ENCODE assay signal across 10 cellular contexts in the genomic region with DNA sequence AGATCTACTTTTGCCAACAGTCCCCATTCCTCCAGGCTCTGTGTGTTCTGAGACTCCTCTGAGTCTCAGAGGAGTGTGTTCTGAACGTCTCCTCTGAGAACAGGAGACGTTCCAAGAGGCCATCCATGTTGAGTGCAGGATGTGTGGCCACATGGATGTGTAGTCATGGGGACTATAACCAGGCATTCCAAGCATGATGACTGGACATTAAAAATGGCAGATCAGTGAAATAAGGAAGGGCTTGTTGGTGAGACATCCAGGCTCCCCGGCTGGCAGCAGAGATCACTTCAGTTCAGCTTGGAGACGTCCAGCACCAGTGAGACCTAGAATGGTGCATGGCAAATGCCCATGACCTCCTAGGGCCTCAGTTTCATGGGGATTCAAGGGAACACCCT. TPM values are rescaled to one million over a fixed set of nuclear protein-coding genes. Genes with fewer than 3 reads are reported as not detected.
DNase-seq lines count a peak whose midpoint lies in the region; ATAC-seq and TF ChIP-seq lines count a peak whose summit lies in the region.
"Had no signal": no experiment of that assay in that cellular context is flagged by ENCODE, and none has a peak within 500 bp of the region (broad histone marks: within the 10 kb centered on the region; RNA-seq: fewer than 3 reads in every experiment).

No MANE protein-coding gene starts in this region.

- H2AFZ ChIP-seq in DND-41 (ENCODE audit: low read depth, low read length) (no peak overlapping the region), mammary epithelial cell (ENCODE audit: low read depth, low read length) (no peak overlapping the region)

- BruUV-seq in mammary epithelial cell (replicated peaks; lab: Mats Ljungman, UMichigan), result no TSS peak

- H3K9ac ChIP-seq in DND-41 (ENCODE audit: low read depth, low read length), result peak overlapping the region; percentile 54
- no peak overlapping the region for H3K9ac ChIP-seq in mammary epithelial cell (ENCODE audit: insufficient read depth, low read length)

- H3K4me1 ChIP-seq in DND-41 (ENCODE audit: insufficient read depth, low read length) (peaks cover 50% of the 10 kb centered on the region), mammary epithelial cell (ENCODE audit: insufficient read depth, low read length) (peaks cover 21% of the 10 kb centered on the region), prostate gland (replicated peaks) (peaks cover 6% of the 10 kb centered on the region)

- TF ChIP-seq CTCF in DND-41 (IDR thresholded peaks at IDR 0.05; ENCODE audit: borderline replicate concordance, extremely low read depth, low read length, poor library complexity, severe bottlenecking) (no peak), LNCaP clone FGC (IDR thresholded peaks at IDR 0.05; ENCODE audit: control insufficient read depth, extremely low read depth, insufficient read depth) (no peak), mammary epithelial cell (conservative IDR thresholded peaks at IDR 0.05 in 1 of 2, IDR thresholded peaks at IDR 0.05 in 1 of 2; ENCODE audit: extremely low read depth in 1 of 2, insufficient read depth in 1 of 2, low read depth in 1 of 2, low read length in 2 of 2) (no peak), prostate gland (IDR thresholded peaks at IDR 0.05) (no peak)

- TF ChIP-seq POLR2A in prostate gland (IDR thresholded peaks at IDR 0.05), result no peak

- H3K27ac ChIP-seq in DND-41 (ENCODE audit: low read length), result peak overlapping the region; percentile 87
- H3K27ac ChIP-seq in mammary epithelial cell (ENCODE audit: insufficient read depth, low read depth, low read length), result peak overlapping the region; percentile 2
- peak overlapping the region; percentile 84 to 88 for H3K27ac ChIP-seq in prostate gland

- peaks cover 34% of the 10 kb centered on the region for H3K79me2 ChIP-seq in DND-41 (ENCODE audit: insufficient read depth, low read length)
- H3K79me2 ChIP-seq in mammary epithelial cell (ENCODE audit: insufficient read depth, low read length), result peaks cover 4% of the 10 kb centered on the region

- WGBS in mammary epithelial cell (ENCODE audit: low coverage, missing lambda C conversion rate), result 71% methylated on average over 3 of the region's 4 CpGs
- 78% methylated on average over 4 of the region's 4 CpGs for WGBS in prostate gland

- intact Hi-C loops in mammary epithelial cell (cut with micrococcal nuclease), result no loop called here
- intact Hi-C loops in prostate gland (cut with DNase I), result no loop called here

- H3K27me3 ChIP-seq in DND-41 (ENCODE audit: insufficient read depth, low read length, poor library complexity), result no peaks in the 10 kb centered on the region
- H3K27me3 ChIP-seq in mammary epithelial cell (ENCODE audit: insufficient read depth, low read length), result no peaks in the 10 kb centered on the region
- H3K27me3 ChIP-seq in prostate gland (replicated peaks; ENCODE audit: insufficient read depth), result no peaks in the 10 kb centered on the region
- H3K27me3 ChIP-seq: ascending aorta had no signal

- dilution Hi-C loops in mammary epithelial cell (cut with HindIII; ENCODE audit: low sequenced_read_pairs), result loop anchor here (5.0 kb wide), 1 partner anchor 92 kb away; a partner anchor contains a TSS

- H3K9me3 ChIP-seq in DND-41 (ENCODE audit: insufficient read depth, low read length, severe bottlenecking) (no peaks in the 10 kb centered on the region), mammary epithelial cell (replicated peaks; ENCODE audit: insufficient read depth, low read length) (no peaks in the 10 kb centered on the region), prostate gland (no peaks in the 10 kb centered on the region)
- H3K9me3 ChIP-seq: ascending aorta had no signal

- H3K4me3 ChIP-seq in DND-41 (ENCODE audit: low read depth in 1 of 2, low read length in 2 of 2), result peak overlapping the region in 1 of 2 experiments; percentile 55; a peak in 3 of 4 replicates
- H3K4me3 ChIP-seq in LNCaP clone FGC (ENCODE audit: low read depth, low read length), result peak overlapping the region; percentile 52
- no peak overlapping the region for H3K4me3 ChIP-seq in mammary epithelial cell (replicated peaks in 1 of 3; ENCODE audit: insufficient read depth in 1 of 3, low read depth in 2 of 3, low read length in 3 of 3)
- H3K4me3 ChIP-seq in prostate gland, result peak overlapping the region in 1 of 2 donors; percentile 46

- CTCF ChIA-PET in mammary epithelial cell (lab: Charles Lee; ENCODE audit: low non-redundant PET), result no interaction called here

- ATAC-seq in DND-41 (ENCODE audit: insufficient read depth, low read depth) (no peak), GM21526 (IDR thresholded peaks at IDR 0.05; ENCODE audit: low FRiP score, unreplicated experiment) (no peak)

- DNase-seq in DND-41, result no peak
- DNase-seq in LNCaP clone FGC (ENCODE audit: low read depth), result no peak
- no peak for DNase-seq in mammary epithelial cell
- DNase-seq in prostate gland (ENCODE audit: low spot score), result no peak
- no peak for DNase-seq in hypothalamus (lab: John Stamatoyannopoulos, UW)
- DNase-seq in SKM-1 (lab: John Stamatoyannopoulos, UW; ENCODE audit: unreplicated experiment), result no peak
- DNase-seq: head of caudate nucleus, SW 1271 had no signal

- no peaks in the 10 kb centered on the region for H4K20me1 ChIP-seq in DND-41 (ENCODE audit: insufficient read depth, low read length)
- no peaks in the 10 kb centered on the region for H4K20me1 ChIP-seq in mammary epithelial cell (ENCODE audit: insufficient read depth, low read length)

- H3K36me3 ChIP-seq in DND-41 (ENCODE audit: insufficient read depth, low read length), result peaks cover 27% of the 10 kb centered on the region
- no peaks in the 10 kb centered on the region for H3K36me3 ChIP-seq in mammary epithelial cell (ENCODE audit: insufficient read depth, low read length)
- no peaks in the 10 kb centered on the region for H3K36me3 ChIP-seq in prostate gland
- H3K36me3 ChIP-seq: ascending aorta had no signal

- in situ Hi-C loops in mammary epithelial cell (cut with MboI; ENCODE audit: low sequenced_read_pairs in 2 of 2), result no loop called here

- H3K4me2 ChIP-seq in DND-41 (ENCODE audit: insufficient read depth, low read length) (peak overlapping the region; percentile 73), mammary epithelial cell (ENCODE audit: insufficient read depth, low read depth, low read length) (no peak overlapping the region)

RNA-seq across cellular contexts. Expression of a gene that starts 34.3 kb away (rescaled TPM):
- 1 to 10 TPM; 1.0 to 3.6 TPM for total RNA-seq in mammary epithelial cell
- polyA plus RNA-seq in mammary epithelial cell, result 2.6 TPM
- 1.3 TPM for polyA minus RNA-seq in mammary epithelial cell
- total RNA-seq in prostate gland, result 10 to 100 TPM in 1 of 2 donors, 1 to 10 TPM in 1; 3.4 to 21.5 TPM
- total RNA-seq: ascending aorta had no signal

RNA-seq across cellular contexts. Expression of a gene that starts 46.4 kb away (rescaled TPM):
- 10 to 100 TPM in 1 of 2 donors, 1 to 10 TPM in 1; 5.5 to 29.7 TPM for total RNA-seq in mammary epithelial cell
- 25.9 TPM for polyA plus RNA-seq in mammary epithelial cell
- polyA minus RNA-seq in mammary epithelial cell, result 35.6 TPM
- 10 to 100 TPM in 1 of 2 donors, 1 to 10 TPM in 1; 7.6 to 10.0 TPM for total RNA-seq in prostate gland

RNA-seq across cellular contexts. Expression of a gene that starts 47.1 kb away (rescaled TPM):
- 10 to 100 TPM; 12.8 to 24.0 TPM for total RNA-seq in mammary epithelial cell
- polyA plus RNA-seq in mammary epithelial cell, result 15.0 TPM
- polyA minus RNA-seq in mammary epithelial cell, result 15.7 TPM
- 10 to 100 TPM; 20.3 to 37.4 TPM for total RNA-seq in prostate gland

Comparison
In these comparisons a context has a peak if more than half of its experiments do, and no peak if none do; other contexts are left out.
1. H3K27ac ChIP-seq: peak in every context shown above with its lines; median percentile 87 in DND-41; 86 in prostate gland; 2 in mammary epithelial cell.